ENCODE assay signal across 15 cellular contexts in genomic region chr3:192128060-192128459, GRCh38.
"Had no signal": no experiment of that assay in that cellular context is flagged by ENCODE, and none has a peak within 500 bp of the region (broad histone marks: within the 10 kb centered on the region; RNA-seq: fewer than 3 reads in every experiment).

No MANE protein-coding gene starts in this region.

- H3K27me3 ChIP-seq: brain microvascular endothelial cell, esophagus muscularis mucosa, right atrium auricular region, tibial artery had no signal

- H3K9me3 ChIP-seq: esophagus muscularis mucosa, right atrium auricular region, tibial artery had no signal

- H3K4me3 ChIP-seq: coronary artery, esophagus muscularis mucosa, right atrium auricular region, tibial artery had no signal

- DNase-seq: activated CD4-positive, alpha-beta T cell treated with anti-CD3 and anti-CD28 coated beads, Interleukin-2, amount 50 U/mL, for 48 hours; activated naive CD4-positive, alpha-beta T cell treated with Interleukin-2 at 50 U/mL for 16 hours; brain microvascular endothelial cell; hypothalamus; kidney glomerular epithelial cell; posterior cingulate gyrus; small intestine; stimulated activated CD4-positive, alpha-beta T cell treated with anti-CD3 and anti-CD28 coated beads, Interleukin-4, amount 100 ng/mL, for 24 hours; stimulated activated naive CD4-positive, alpha-beta T cell; tibial artery; WERI-Rb-1 had no signal

- H3K4me1 ChIP-seq: esophagus muscularis mucosa, right atrium auricular region, tibial artery had no signal

- H3K27ac ChIP-seq: brain microvascular endothelial cell, coronary artery, esophagus muscularis mucosa, right atrium auricular region, tibial artery, WERI-Rb-1 had no signal

- H3K36me3 ChIP-seq: brain microvascular endothelial cell, esophagus muscularis mucosa, right atrium auricular region, tibial artery, WERI-Rb-1 had no signal

- ATAC-seq: activated T-helper 17 cell treated with anti-CD3 and anti-CD28 coated beads, Interleukin-2, amount 50 U/mL, for 72 hours had no signal
